ENCODE assay signal across 17 cellular contexts in the genomic region with DNA sequence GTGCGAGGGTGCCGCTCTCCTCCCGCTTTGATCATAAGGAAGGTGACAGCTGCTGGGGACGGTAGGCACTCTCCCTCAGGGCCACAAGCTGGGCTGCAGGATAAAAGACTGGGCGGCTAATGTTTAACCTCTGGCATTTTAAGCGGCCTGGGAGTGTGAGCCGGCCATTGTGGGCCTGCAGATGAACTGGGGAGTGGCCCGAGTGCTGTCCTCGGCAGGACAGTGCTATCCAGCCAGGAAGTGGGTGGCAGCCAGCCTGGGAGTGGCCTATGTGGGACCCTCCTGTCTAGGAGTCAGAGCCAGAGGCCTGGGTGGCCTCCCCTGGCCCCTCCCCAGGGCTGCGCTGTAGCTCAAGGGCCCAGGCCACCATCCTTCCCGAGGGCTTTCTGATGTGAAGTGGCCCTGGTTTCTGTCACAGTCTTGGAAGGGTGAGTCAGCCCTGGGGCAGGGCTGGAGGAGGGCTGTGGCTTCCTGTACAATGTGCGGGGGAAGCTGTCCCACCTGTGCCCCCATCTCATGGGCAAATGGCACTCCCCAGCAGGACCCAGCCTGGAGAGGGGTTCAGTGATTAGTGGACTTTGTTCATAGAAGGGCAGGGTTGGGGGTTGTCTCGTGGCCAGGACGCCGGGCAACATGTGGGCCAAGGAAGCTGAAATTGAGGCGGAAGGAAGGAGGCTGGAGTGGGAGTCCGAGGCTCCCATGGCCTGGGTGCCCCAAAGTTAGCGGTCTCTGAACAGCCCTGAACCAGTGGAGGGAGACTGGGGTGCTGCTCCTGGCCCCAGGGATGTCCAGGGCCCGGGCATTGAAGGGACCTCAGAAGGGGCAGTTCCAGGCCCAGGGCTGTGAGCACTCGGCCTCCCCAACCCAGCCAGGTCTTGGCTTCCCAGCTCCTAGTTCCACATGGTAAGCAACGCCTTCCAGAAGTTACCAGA. TPM values are rescaled to one million over a fixed set of nuclear protein-coding genes. Genes with fewer than 3 reads are reported as not detected.
A peak's percentile ranks its signal among the peaks of the same experiment; 100 is the strongest.
DNase-seq lines count a peak whose midpoint lies in the region; TF ChIP-seq lines count a peak whose summit lies in the region.
"Had no signal": no experiment of that assay in that cellular context is flagged by ENCODE, and none has a peak within 500 bp of the region (broad histone marks: within the 10 kb centered on the region; RNA-seq: fewer than 3 reads in every experiment).

No MANE protein-coding gene starts in this region.

- H4K20me1 ChIP-seq in BLaER1 (no peaks in the 10 kb centered on the region), Loucy (ENCODE audit: insufficient read depth, low read length, poor library complexity, severe bottlenecking) (no peaks in the 10 kb centered on the region), hepatocyte (ENCODE audit: insufficient read depth, poor library complexity, severe bottlenecking) (no peaks in the 10 kb centered on the region)

- peak overlapping the region; percentile 68 for H3K27ac ChIP-seq in BLaER1
- no peak overlapping the region for H3K27ac ChIP-seq in hepatocyte

- H3F3A ChIP-seq in Loucy (ENCODE audit: low read depth), result no peaks in the 10 kb centered on the region

- peak overlapping the region; percentile 45; the same call in 1 of the 2 replicates for H2AFZ ChIP-seq in Loucy (ENCODE audit: low read length)
- no peak overlapping the region for H2AFZ ChIP-seq in hepatocyte

- H3K9me3 Mint-ChIP-seq in neural crest cell, result no peaks in the 10 kb centered on the region
- H3K9me3 Mint-ChIP-seq: HFFc6, IgD-negative memory B cell had no signal

- peaks cover 12% of the 10 kb centered on the region for H3K27me3 Mint-ChIP-seq in neural crest cell (ENCODE audit: low read depth)

- H3K27me3 ChIP-seq in BLaER1 (no peaks in the 10 kb centered on the region), Loucy (ENCODE audit: insufficient read depth, low read length, poor library complexity, severe bottlenecking) (no peaks in the 10 kb centered on the region), hepatocyte (peaks cover 20% of the 10 kb centered on the region)

- WGBS in hepatocyte (ENCODE audit: low lambda C conversion rate, missing lambda C conversion rate), result 56% methylated on average over 21 of the region's 21 CpGs

- H3K36me3 Mint-ChIP-seq in neural crest cell (ENCODE audit: low read depth), result no peaks in the 10 kb centered on the region
- H3K36me3 Mint-ChIP-seq: activated naive CD8-positive, alpha-beta T cell; IgD-negative memory B cell had no signal

- H3K4me1 Mint-ChIP-seq in neural crest cell, result peaks cover 17% of the 10 kb centered on the region
- H3K4me1 Mint-ChIP-seq: IgD-negative memory B cell had no signal

- H3K9me3 ChIP-seq in BLaER1 (no peaks in the 10 kb centered on the region), Loucy (ENCODE audit: insufficient read depth, low read depth, low read length) (no peaks in the 10 kb centered on the region), hepatocyte (ENCODE audit: low read depth) (no peaks in the 10 kb centered on the region)

- H3K79me2 ChIP-seq in Loucy (ENCODE audit: insufficient read depth, low read length), result no peaks in the 10 kb centered on the region
- H3K79me2 ChIP-seq in hepatocyte, result no peaks in the 10 kb centered on the region

- TF ChIP-seq CTCF in Loucy (conservative IDR thresholded peaks at IDR 0.05; ENCODE audit: low read length), result no peak
- TF ChIP-seq CTCF in hepatocyte (IDR thresholded peaks at IDR 0.05; ENCODE audit: poor library complexity), result no peak
- no peak for TF ChIP-seq CTCF in neural crest cell (conservative IDR thresholded peaks at IDR 0.05)

- DNase-seq in hepatocyte (ENCODE audit: low spot score) (peak; percentile 61), neural crest cell (ENCODE audit: low read depth, low spot score) (no peak), NCI-H2029 treated with DMSO at 0.1 percent for 48 hours (lab: John Stamatoyannopoulos, UW) (no peak), NCI-H1092 (lab: John Stamatoyannopoulos, UW) (no peak)
- DNase-seq in stimulated activated CD4-positive, alpha-beta T cell treated with anti-CD3 and anti-CD28 coated beads, Interleukin-12 subunit alpha, Interleukin-12 subunit beta, amount 100 ng/mL, for 4 hours, result no peak
- no peak for DNase-seq in activated CD4-positive, alpha-beta T cell treated with anti-CD3 and anti-CD28 coated beads for 4 hours
- DNase-seq: activated CD4-positive, alpha-beta T cell treated with anti-CD3 and anti-CD28 coated beads for 1 hour; HFFc6; hypothalamus; left ventricle myocardium superior; NCI-H1105; Right ventricle myocardium superior; stimulated activated naive CD4-positive, alpha-beta T cell had no signal

- H3K9ac ChIP-seq in BLaER1, result no peak overlapping the region
- no peak overlapping the region for H3K9ac ChIP-seq in Loucy (ENCODE audit: low read depth, low read length, poor library complexity, severe bottlenecking)

- no peak overlapping the region for H3K4me3 Mint-ChIP-seq in neural crest cell
- H3K4me3 Mint-ChIP-seq: activated naive CD8-positive, alpha-beta T cell; HFFc6 had no signal

- H3K9me2 ChIP-seq in Loucy (replicated peaks; ENCODE audit: low read depth, low read length) (no peaks in the 10 kb centered on the region), hepatocyte (replicated peaks; ENCODE audit: insufficient read depth) (no peaks in the 10 kb centered on the region)

- H3K4me3 ChIP-seq in BLaER1, result no peak overlapping the region
- H3K4me3 ChIP-seq in Loucy (ENCODE audit: low read length, poor library complexity, severe bottlenecking), result no peak overlapping the region
- H3K4me3 ChIP-seq in hepatocyte, result no peak overlapping the region

- H3K27ac Mint-ChIP-seq in neural crest cell (ENCODE audit: unreplicated experiment), result peak overlapping the region; percentile 12
- H3K27ac Mint-ChIP-seq: activated naive CD8-positive, alpha-beta T cell; HFFc6; IgD-negative memory B cell had no signal

- peaks cover 26% of the 10 kb centered on the region for H3K4me1 ChIP-seq in BLaER1
- peaks cover 12% of the 10 kb centered on the region for H3K4me1 ChIP-seq in Loucy (ENCODE audit: insufficient read depth, low read length, poor library complexity, severe bottlenecking)
- H3K4me1 ChIP-seq in hepatocyte (ENCODE audit: insufficient read depth), result peaks cover 3% of the 10 kb centered on the region

- H3K4me2 ChIP-seq in BLaER1, result peak overlapping the region; percentile 82
- no peak overlapping the region for H3K4me2 ChIP-seq in Loucy (ENCODE audit: low read depth, low read length, poor library complexity, severe bottlenecking)
- H3K4me2 ChIP-seq in hepatocyte, result peak overlapping the region; percentile 46

- H3K36me3 ChIP-seq in BLaER1, result no peaks in the 10 kb centered on the region
- H3K36me3 ChIP-seq in Loucy (ENCODE audit: insufficient read depth, low read length), result no peaks in the 10 kb centered on the region
- H3K36me3 ChIP-seq in hepatocyte (replicated peaks; ENCODE audit: insufficient read depth, low read depth), result no peaks in the 10 kb centered on the region

RNA-seq across cellular contexts. Expression of gene PRODH, which starts 59.0 kb away (rescaled TPM):
- total RNA-seq in hepatocyte, result 27.2 and 27.9 TPM in 2 replicates
- polyA plus RNA-seq in hepatocyte, result 26.4 and 27.9 TPM in 2 replicates
- total RNA-seq in neural crest cell, result 0.09 and 1.3 TPM in 2 replicates
- total RNA-seq: HFFc6 had no signal
- polyA plus RNA-seq: IgD-negative memory B cell had no signal

Comparison
In these comparisons a context has a peak if more than half of its experiments do, and no peak if none do; other contexts are left out.
1. RNA of gene PRODH, which starts 59.0 kb away (total RNA-seq): 27.2 to 27.9 TPM in hepatocyte; 0.09 to 1.3 TPM in neural crest cell; every median in the first group is over 10 times any median in the second.